21 cellular contexts compared by ENCODE assay signal in the genomic region with DNA sequence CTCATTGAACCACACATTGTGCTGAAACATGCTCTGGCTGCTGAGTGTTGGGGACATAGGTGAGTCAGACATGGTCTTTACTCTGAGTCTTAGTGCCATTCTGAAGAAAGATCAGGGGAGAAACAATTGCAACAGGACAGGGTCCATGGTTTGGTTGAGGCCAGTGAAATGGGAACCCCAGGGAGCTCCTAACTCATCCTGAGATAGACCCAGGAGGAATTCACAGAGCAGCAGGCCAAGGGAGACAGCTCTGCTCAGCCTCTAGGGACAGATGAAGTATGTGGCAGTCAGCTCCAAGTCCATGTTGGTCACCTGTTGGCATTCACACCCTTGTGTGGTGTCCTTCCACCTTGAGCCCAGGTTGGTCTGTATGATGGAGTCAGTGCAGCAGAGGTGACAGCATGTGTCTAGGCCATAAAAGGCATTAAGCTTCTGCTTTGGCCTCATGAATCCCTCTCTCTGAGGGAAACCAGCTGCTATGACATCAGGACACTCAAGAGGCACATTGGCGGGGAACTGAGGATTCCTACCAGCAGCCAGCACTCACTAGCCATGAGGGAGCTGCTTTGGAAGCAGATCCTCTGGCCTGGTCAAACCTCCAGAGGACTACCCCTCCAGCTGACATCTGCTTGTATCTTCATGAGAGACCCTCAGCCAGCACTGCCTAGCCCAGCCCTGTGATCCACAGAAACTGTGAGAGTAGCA. TPM values are rescaled to one million over a fixed set of nuclear protein-coding genes. Genes with fewer than 3 reads are reported as not detected.
DNase-seq lines count a peak whose midpoint lies in the region; ATAC-seq lines count a peak whose summit lies in the region.
"Had no signal": no experiment of that assay in that cellular context is flagged by ENCODE, and none has a peak within 500 bp of the region (broad histone marks: within the 10 kb centered on the region; RNA-seq: fewer than 3 reads in every experiment).

No MANE protein-coding gene starts in this region.

- in situ Hi-C loops in KBM-7 (cut with MboI; ENCODE audit: low pct_unique_long_range_greater_than_20kb, low sequenced_read_pairs) = no loop called here

- H3K36me3 Mint-ChIP-seq in activated CD4-positive, alpha-beta memory T cell treated with anti-CD3 and anti-CD28 coated beads, Interleukin-2, amount 10 ng/mL, durations not matched to agents 7 days and 5 days (ENCODE audit: low read depth) = no peaks in the 10 kb centered on the region
- H3K36me3 Mint-ChIP-seq in activated CD4-positive, alpha-beta memory T cell treated with anti-CD3 and anti-CD28 coated beads for 36 hours = no peaks in the 10 kb centered on the region
- H3K36me3 Mint-ChIP-seq: CD4-positive, alpha-beta memory T cell; IgD-negative memory B cell had no signal

- CTCF ChIA-PET in activated CD4-positive, alpha-beta memory T cell treated with anti-CD3 and anti-CD28 coated beads, Interleukin-2, amount 10 ng/mL, durations not matched to agents 7 days and 5 days (lab: Charles Lee) = no interaction called here
- CTCF ChIA-PET in activated CD4-positive, alpha-beta memory T cell treated with anti-CD3 and anti-CD28 coated beads for 36 hours (lab: Charles Lee) = interaction anchor here (0.9 to 1.1 kb wide), 2 partner anchors 49 to 401 kb away, joined by 3 read pairs; no protein-coding TSS in a partner anchor

- intact Hi-C loops in activated CD4-positive, alpha-beta memory T cell treated with anti-CD3 and anti-CD28 coated beads for 36 hours (cut with micrococcal nuclease) = no loop called here

- DNase-seq in activated CD4-positive, alpha-beta memory T cell treated with anti-CD3 and anti-CD28 coated beads, Interleukin-2, amount 10 ng/mL, durations not matched to agents 7 days and 5 days = peak; percentile 14
- DNase-seq in activated CD4-positive, alpha-beta memory T cell treated with anti-CD3 and anti-CD28 coated beads for 36 hours = no peak
- peak; percentile 31 for DNase-seq in NCI-H524 treated with DMSO at 0.1 percent for 48 hours (lab: John Stamatoyannopoulos, UW)
- DNase-seq in mesenteric fat pad (ENCODE audit: low spot score) = peak; percentile 60
- peak; percentile 13 for DNase-seq in ureter (ENCODE audit: low spot score)
- no peak for DNase-seq in activated gamma-delta T cell treated with Interleukin-2 at 50 U/mL for 16 hours
- DNase-seq in KBM-7 = no peak
- DNase-seq: 8988T; CD4-positive, alpha-beta memory T cell; DMS153; Karpas-422; MV-4-11; NCI-H1105 treated with DMSO at 0.1 percent for 48 hours; NCI-H2029 treated with DMSO at 0.1 percent for 48 hours; NCI-H226; NCI-H510A treated with DMSO at 0.1 percent for 48 hours; OCI-M1 had no signal

- peaks cover 2% of the 10 kb centered on the region for H3K27me3 Mint-ChIP-seq in activated CD4-positive, alpha-beta memory T cell treated with anti-CD3 and anti-CD28 coated beads, Interleukin-2, amount 10 ng/mL, durations not matched to agents 7 days and 5 days
- H3K27me3 Mint-ChIP-seq in activated CD4-positive, alpha-beta memory T cell treated with anti-CD3 and anti-CD28 coated beads for 36 hours = no peaks in the 10 kb centered on the region

- no peak overlapping the region for H3K4me3 Mint-ChIP-seq in activated CD4-positive, alpha-beta memory T cell treated with anti-CD3 and anti-CD28 coated beads, Interleukin-2, amount 10 ng/mL, durations not matched to agents 7 days and 5 days
- no peak overlapping the region for H3K4me3 Mint-ChIP-seq in activated CD4-positive, alpha-beta memory T cell treated with anti-CD3 and anti-CD28 coated beads for 36 hours
- H3K4me3 Mint-ChIP-seq: CD4-positive, alpha-beta memory T cell; GM23338; IgD-negative memory B cell had no signal

- no peak overlapping the region for H3K27ac Mint-ChIP-seq in activated CD4-positive, alpha-beta memory T cell treated with anti-CD3 and anti-CD28 coated beads, Interleukin-2, amount 10 ng/mL, durations not matched to agents 7 days and 5 days
- H3K27ac Mint-ChIP-seq in activated CD4-positive, alpha-beta memory T cell treated with anti-CD3 and anti-CD28 coated beads for 36 hours = no peak overlapping the region
- H3K27ac Mint-ChIP-seq: CD4-positive, alpha-beta memory T cell; GM23338; IgD-negative memory B cell had no signal

- H3K9me3 Mint-ChIP-seq in activated CD4-positive, alpha-beta memory T cell treated with anti-CD3 and anti-CD28 coated beads, Interleukin-2, amount 10 ng/mL, durations not matched to agents 7 days and 5 days = no peaks in the 10 kb centered on the region
- H3K9me3 Mint-ChIP-seq in activated CD4-positive, alpha-beta memory T cell treated with anti-CD3 and anti-CD28 coated beads for 36 hours = no peaks in the 10 kb centered on the region
- H3K9me3 Mint-ChIP-seq: IgD-negative memory B cell had no signal

- no peak for ATAC-seq in HG02840 (IDR thresholded peaks at IDR 0.05; ENCODE audit: low FRiP score, unreplicated experiment)
- ATAC-seq: GM23338, HCT116 had no signal

- H3K4me1 Mint-ChIP-seq in activated CD4-positive, alpha-beta memory T cell treated with anti-CD3 and anti-CD28 coated beads, Interleukin-2, amount 10 ng/mL, durations not matched to agents 7 days and 5 days = peaks cover 10% of the 10 kb centered on the region
- H3K4me1 Mint-ChIP-seq in activated CD4-positive, alpha-beta memory T cell treated with anti-CD3 and anti-CD28 coated beads for 36 hours (ENCODE audit: low read depth) = peaks cover 20% of the 10 kb centered on the region
- H3K4me1 Mint-ChIP-seq: GM23338 had no signal

- POLR2A ChIA-PET in activated CD4-positive, alpha-beta memory T cell treated with anti-CD3 and anti-CD28 coated beads, Interleukin-2, amount 10 ng/mL, durations not matched to agents 7 days and 5 days (lab: Charles Lee) = no interaction called here
- POLR2A ChIA-PET in activated CD4-positive, alpha-beta memory T cell treated with anti-CD3 and anti-CD28 coated beads for 36 hours (lab: Charles Lee) = no interaction called here

RNA-seq across cellular contexts. Expression of a gene that starts 50.3 kb away (rescaled TPM):
- not detected for total RNA-seq in activated CD4-positive, alpha-beta memory T cell treated with anti-CD3 and anti-CD28 coated beads, Interleukin-2, amount 10 ng/mL, durations not matched to agents 7 days and 5 days
- total RNA-seq in activated CD4-positive, alpha-beta memory T cell treated with anti-CD3 and anti-CD28 coated beads for 36 hours = under 1 TPM in 1 of 2 experiments, not detected in 1; 0.14 TPM
- total RNA-seq in mesenteric fat pad (31.4 TPM), ureter (not detected)
- total RNA-seq: CD4-positive, alpha-beta memory T cell had no signal

Comparison
In these comparisons a context has a peak if more than half of its experiments do, and no peak if none do; other contexts are left out.
1. DNase-seq: peak in activated CD4-positive, alpha-beta memory T cell treated with anti-CD3 and anti-CD28 coated beads, Interleukin-2, amount 10 ng/mL, durations not matched to agents 7 days and 5 days (single experiment), NCI-H524 treated with DMSO at 0.1 percent for 48 hours (single experiment), mesenteric fat pad (single experiment) and ureter (single experiment); none in activated CD4-positive, alpha-beta memory T cell treated with anti-CD3 and anti-CD28 coated beads for 36 hours (single experiment), activated gamma-delta T cell treated with Interleukin-2 at 50 U/mL for 16 hours (single experiment) and KBM-7 (single experiment).
2. RNA of a gene that starts 50.3 kb away (total RNA-seq): 31.4 TPM in mesenteric fat pad (single experiment); 0.14 TPM in activated CD4-positive, alpha-beta memory T cell treated with anti-CD3 and anti-CD28 coated beads for 36 hours, not detected in ureter (single experiment) and not detected in activated CD4-positive, alpha-beta memory T cell treated with anti-CD3 and anti-CD28 coated beads, Interleukin-2, amount 10 ng/mL, durations not matched to agents 7 days and 5 days; every median in the first group is over 10 times any median in the second.